Comparison of ENCODE assay signal across 1 cellular context in the genomic region with DNA sequence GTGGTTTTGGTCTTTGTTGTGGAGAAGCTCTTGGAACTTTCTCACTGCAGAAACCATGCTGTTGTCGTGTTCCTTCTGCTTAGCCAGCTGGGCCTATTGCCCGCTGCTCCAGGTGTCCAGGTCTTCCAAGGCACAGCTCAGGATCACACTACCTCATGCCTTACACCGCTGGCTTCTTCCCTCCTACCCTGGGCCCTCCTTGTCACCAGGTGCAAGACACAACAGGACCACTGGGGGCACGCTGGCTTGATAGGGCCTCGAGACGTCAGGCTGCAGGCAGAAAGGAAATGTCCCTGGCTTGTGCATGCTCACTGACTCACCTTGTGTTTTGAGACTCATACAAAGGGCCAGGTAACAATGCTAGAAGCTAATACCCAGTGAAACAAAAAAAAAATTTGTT.
TF ChIP-seq lines count a peak whose summit lies in the region.

No MANE protein-coding gene starts in this region.

TF ChIP-seq in HEK293T, 16 proteins besides CTCF, POLR2A, EP300 and RAD21 (continued from another document):
- TF ChIP-seq L3MBTL2 (conservative IDR thresholded peaks at IDR 0.05) (peak; percentile 43; the same call in 1 of the 2 replicates), ARNT (IDR thresholded peaks at IDR 0.05) (no peak)
